1 cellular context compared by ENCODE assay signal in the genomic region with DNA sequence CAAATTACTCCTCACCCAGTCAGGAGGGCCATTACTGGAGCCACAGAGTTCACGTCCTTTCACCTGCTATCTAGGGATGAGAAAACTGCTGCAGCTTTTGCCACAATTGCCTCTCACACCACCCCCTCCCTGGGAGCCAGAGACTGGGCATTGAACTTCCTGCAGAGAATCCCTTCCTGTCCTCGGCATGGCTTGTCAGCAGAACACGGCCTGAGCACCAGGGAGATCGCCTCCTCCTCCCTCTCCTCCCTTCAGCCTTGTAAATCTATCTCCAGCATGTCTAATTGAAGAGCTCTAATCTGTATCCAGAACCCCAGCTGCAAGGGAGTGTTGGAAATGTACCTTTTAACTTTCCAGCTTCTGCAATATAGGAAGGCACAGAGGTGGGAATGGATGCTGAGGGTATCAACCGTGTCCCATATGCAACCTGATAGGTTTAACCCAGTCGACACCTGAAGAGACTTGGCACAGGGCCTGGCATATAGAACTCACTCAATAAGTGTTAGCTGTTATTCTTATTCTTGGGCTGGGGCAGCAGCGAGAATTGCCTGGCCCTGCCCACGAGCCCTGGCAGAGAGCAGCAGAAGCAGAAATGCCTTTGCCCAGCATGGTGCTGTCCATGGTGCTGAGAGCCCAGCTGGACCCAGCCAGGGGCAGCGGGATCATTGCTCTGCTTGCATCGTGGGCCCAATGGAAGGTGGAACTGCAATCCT.
TF ChIP-seq lines count a peak whose summit lies in the region.

No MANE protein-coding gene starts in this region.

TF ChIP-seq in WTC11, 78 proteins besides CTCF, POLR2A, EP300 and RAD21 (continued from another document and continues in another):
- TF ChIP-seq, protein P1, sequence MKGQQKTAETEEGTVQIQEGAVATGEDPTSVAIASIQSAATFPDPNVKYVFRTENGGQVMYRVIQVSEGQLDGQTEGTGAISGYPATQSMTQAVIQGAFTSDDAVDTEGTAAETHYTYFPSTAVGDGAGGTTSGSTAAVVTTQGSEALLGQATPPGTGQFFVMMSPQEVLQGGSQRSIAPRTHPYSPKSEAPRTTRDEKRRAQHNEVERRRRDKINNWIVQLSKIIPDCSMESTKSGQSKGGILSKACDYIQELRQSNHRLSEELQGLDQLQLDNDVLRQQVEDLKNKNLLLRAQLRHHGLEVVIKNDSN (CRISPR knock-in tag; IDR thresholded peaks at IDR 0.05) = peak; percentile 79; the same call in 1 of the 2 replicates
- TF ChIP-seq, protein P2, sequence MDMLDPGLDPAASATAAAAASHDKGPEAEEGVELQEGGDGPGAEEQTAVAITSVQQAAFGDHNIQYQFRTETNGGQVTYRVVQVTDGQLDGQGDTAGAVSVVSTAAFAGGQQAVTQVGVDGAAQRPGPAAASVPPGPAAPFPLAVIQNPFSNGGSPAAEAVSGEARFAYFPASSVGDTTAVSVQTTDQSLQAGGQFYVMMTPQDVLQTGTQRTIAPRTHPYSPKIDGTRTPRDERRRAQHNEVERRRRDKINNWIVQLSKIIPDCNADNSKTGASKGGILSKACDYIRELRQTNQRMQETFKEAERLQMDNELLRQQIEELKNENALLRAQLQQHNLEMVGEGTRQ (CRISPR knock-in tag; IDR thresholded peaks at IDR 0.05) = no peak; the same call in 1 of the 2 replicates
- TF ChIP-seq ATF1 (CRISPR knock-in tag; IDR thresholded peaks at IDR 0.05) (0 out of 2 replicates have a peak, but pooled peaks have one; percentile 60), IRF2 (CRISPR knock-in tag; IDR thresholded peaks at IDR 0.05; ENCODE audit: borderline replicate concordance, low read depth) (peak; percentile 90; the same call in 1 of the 2 replicates), PRRX2 (CRISPR knock-in tag; IDR thresholded peaks at IDR 0.05) (no peak), CREB1 (CRISPR knock-in tag; IDR thresholded peaks at IDR 0.05) (peak; percentile 91), NFYB (CRISPR knock-in tag; conservative IDR thresholded peaks at IDR 0.05; ENCODE audit: low read depth) (peak; percentile 37; the same call in 1 of the 2 replicates), ZNF121 (CRISPR knock-in tag; IDR thresholded peaks at IDR 0.05) (0 out of 2 replicates have a peak, but pooled peaks have one; percentile 24), GABPB1 (CRISPR knock-in tag; IDR thresholded peaks at IDR 0.05) (peak; percentile 60; the same call in 1 of the 2 replicates), NR1H2 (CRISPR knock-in tag; IDR thresholded peaks at IDR 0.05) (0 out of 2 replicates have a peak, but pooled peaks have one; percentile 38), SMAD3 (CRISPR knock-in tag; IDR thresholded peaks at IDR 0.05; ENCODE audit: borderline replicate concordance) (peak; percentile 98), FOXJ3 (CRISPR knock-in tag; IDR thresholded peaks at IDR 0.05; ENCODE audit: borderline replicate concordance) (no peak), TP53 (CRISPR knock-in tag; IDR thresholded peaks at IDR 0.05) (peak; percentile 74; the same call in 1 of the 2 replicates), MYBL2 (CRISPR knock-in tag; IDR thresholded peaks at IDR 0.05) (peak; percentile 92), FOXP1 (CRISPR knock-in tag; IDR thresholded peaks at IDR 0.05; ENCODE audit: borderline replicate concordance) (peak; percentile 99), EMX1 (CRISPR knock-in tag; IDR thresholded peaks at IDR 0.05) (no peak), SMAD4 (CRISPR knock-in tag; IDR thresholded peaks at IDR 0.05) (peak; percentile 93), CBFB (CRISPR knock-in tag; IDR thresholded peaks at IDR 0.05; ENCODE audit: low read depth) (0 out of 2 replicates have a peak, but pooled peaks have one; percentile 30), ZNF263 (CRISPR knock-in tag; IDR thresholded peaks at IDR 0.05; ENCODE audit: low read depth) (no peak), RELA (CRISPR knock-in tag; IDR thresholded peaks at IDR 0.05; ENCODE audit: borderline replicate concordance) (peak; percentile 88), ZNF423 (CRISPR knock-in tag; IDR thresholded peaks at IDR 0.05) (0 out of 2 replicates have a peak, but pooled peaks have one; percentile 9), FOXK1 (CRISPR knock-in tag; IDR thresholded peaks at IDR 0.05) (peak; percentile 94), TEAD1 (CRISPR knock-in tag; IDR thresholded peaks at IDR 0.05) (peak; percentile 98), ZNF232 (CRISPR knock-in tag; IDR thresholded peaks at IDR 0.05) (peak; percentile 98), NFATC4 (CRISPR knock-in tag; IDR thresholded peaks at IDR 0.05) (no peak)
- TF ChIP-seq, protein P3, sequence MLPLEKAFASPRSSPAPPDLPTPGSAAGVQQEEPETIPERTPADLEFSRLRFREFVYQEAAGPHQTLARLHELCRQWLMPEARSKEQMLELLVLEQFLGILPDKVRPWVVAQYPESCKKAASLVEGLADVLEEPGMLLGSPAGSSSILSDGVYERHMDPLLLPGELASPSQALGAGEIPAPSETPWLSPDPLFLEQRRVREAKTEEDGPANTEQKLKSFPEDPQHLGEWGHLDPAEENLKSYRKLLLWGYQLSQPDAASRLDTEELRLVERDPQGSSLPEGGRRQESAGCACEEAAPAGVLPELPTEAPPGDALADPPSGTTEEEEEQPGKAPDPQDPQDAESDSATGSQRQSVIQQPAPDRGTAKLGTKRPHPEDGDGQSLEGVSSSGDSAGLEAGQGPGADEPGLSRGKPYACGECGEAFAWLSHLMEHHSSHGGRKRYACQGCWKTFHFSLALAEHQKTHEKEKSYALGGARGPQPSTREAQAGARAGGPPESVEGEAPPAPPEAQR (CRISPR knock-in tag; IDR thresholded peaks at IDR 0.05) = no peak
- TF ChIP-seq, protein P4, sequence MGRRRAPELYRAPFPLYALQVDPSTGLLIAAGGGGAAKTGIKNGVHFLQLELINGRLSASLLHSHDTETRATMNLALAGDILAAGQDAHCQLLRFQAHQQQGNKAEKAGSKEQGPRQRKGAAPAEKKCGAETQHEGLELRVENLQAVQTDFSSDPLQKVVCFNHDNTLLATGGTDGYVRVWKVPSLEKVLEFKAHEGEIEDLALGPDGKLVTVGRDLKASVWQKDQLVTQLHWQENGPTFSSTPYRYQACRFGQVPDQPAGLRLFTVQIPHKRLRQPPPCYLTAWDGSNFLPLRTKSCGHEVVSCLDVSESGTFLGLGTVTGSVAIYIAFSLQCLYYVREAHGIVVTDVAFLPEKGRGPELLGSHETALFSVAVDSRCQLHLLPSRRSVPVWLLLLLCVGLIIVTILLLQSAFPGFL (CRISPR knock-in tag; IDR thresholded peaks at IDR 0.05; ENCODE audit: borderline replicate concordance) = peak; percentile 86; the same call in 1 of the 2 replicates
- TF ChIP-seq, protein P5, sequence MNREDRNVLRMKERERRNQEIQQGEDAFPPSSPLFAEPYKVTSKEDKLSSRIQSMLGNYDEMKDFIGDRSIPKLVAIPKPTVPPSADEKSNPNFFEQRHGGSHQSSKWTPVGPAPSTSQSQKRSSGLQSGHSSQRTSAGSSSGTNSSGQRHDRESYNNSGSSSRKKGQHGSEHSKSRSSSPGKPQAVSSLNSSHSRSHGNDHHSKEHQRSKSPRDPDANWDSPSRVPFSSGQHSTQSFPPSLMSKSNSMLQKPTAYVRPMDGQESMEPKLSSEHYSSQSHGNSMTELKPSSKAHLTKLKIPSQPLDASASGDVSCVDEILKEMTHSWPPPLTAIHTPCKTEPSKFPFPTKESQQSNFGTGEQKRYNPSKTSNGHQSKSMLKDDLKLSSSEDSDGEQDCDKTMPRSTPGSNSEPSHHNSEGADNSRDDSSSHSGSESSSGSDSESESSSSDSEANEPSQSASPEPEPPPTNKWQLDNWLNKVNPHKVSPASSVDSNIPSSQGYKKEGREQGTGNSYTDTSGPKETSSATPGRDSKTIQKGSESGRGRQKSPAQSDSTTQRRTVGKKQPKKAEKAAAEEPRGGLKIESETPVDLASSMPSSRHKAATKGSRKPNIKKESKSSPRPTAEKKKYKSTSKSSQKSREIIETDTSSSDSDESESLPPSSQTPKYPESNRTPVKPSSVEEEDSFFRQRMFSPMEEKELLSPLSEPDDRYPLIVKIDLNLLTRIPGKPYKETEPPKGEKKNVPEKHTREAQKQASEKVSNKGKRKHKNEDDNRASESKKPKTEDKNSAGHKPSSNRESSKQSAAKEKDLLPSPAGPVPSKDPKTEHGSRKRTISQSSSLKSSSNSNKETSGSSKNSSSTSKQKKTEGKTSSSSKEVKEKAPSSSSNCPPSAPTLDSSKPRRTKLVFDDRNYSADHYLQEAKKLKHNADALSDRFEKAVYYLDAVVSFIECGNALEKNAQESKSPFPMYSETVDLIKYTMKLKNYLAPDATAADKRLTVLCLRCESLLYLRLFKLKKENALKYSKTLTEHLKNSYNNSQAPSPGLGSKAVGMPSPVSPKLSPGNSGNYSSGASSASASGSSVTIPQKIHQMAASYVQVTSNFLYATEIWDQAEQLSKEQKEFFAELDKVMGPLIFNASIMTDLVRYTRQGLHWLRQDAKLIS (CRISPR knock-in tag; IDR thresholded peaks at IDR 0.05; ENCODE audit: borderline replicate concordance) = no peak
- TF ChIP-seq, protein P6, sequence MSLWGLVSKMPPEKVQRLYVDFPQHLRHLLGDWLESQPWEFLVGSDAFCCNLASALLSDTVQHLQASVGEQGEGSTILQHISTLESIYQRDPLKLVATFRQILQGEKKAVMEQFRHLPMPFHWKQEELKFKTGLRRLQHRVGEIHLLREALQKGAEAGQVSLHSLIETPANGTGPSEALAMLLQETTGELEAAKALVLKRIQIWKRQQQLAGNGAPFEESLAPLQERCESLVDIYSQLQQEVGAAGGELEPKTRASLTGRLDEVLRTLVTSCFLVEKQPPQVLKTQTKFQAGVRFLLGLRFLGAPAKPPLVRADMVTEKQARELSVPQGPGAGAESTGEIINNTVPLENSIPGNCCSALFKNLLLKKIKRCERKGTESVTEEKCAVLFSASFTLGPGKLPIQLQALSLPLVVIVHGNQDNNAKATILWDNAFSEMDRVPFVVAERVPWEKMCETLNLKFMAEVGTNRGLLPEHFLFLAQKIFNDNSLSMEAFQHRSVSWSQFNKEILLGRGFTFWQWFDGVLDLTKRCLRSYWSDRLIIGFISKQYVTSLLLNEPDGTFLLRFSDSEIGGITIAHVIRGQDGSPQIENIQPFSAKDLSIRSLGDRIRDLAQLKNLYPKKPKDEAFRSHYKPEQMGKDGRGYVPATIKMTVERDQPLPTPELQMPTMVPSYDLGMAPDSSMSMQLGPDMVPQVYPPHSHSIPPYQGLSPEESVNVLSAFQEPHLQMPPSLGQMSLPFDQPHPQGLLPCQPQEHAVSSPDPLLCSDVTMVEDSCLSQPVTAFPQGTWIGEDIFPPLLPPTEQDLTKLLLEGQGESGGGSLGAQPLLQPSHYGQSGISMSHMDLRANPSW (CRISPR knock-in tag; conservative IDR thresholded peaks at IDR 0.05; ENCODE audit: low read depth) = no peak
- TF ChIP-seq, protein P7, sequence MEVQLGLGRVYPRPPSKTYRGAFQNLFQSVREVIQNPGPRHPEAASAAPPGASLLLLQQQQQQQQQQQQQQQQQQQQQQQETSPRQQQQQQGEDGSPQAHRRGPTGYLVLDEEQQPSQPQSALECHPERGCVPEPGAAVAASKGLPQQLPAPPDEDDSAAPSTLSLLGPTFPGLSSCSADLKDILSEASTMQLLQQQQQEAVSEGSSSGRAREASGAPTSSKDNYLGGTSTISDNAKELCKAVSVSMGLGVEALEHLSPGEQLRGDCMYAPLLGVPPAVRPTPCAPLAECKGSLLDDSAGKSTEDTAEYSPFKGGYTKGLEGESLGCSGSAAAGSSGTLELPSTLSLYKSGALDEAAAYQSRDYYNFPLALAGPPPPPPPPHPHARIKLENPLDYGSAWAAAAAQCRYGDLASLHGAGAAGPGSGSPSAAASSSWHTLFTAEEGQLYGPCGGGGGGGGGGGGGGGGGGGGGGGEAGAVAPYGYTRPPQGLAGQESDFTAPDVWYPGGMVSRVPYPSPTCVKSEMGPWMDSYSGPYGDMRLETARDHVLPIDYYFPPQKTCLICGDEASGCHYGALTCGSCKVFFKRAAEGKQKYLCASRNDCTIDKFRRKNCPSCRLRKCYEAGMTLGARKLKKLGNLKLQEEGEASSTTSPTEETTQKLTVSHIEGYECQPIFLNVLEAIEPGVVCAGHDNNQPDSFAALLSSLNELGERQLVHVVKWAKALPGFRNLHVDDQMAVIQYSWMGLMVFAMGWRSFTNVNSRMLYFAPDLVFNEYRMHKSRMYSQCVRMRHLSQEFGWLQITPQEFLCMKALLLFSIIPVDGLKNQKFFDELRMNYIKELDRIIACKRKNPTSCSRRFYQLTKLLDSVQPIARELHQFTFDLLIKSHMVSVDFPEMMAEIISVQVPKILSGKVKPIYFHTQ (CRISPR knock-in tag; IDR thresholded peaks at IDR 0.05) = no peak
- TF ChIP-seq, protein P8, sequence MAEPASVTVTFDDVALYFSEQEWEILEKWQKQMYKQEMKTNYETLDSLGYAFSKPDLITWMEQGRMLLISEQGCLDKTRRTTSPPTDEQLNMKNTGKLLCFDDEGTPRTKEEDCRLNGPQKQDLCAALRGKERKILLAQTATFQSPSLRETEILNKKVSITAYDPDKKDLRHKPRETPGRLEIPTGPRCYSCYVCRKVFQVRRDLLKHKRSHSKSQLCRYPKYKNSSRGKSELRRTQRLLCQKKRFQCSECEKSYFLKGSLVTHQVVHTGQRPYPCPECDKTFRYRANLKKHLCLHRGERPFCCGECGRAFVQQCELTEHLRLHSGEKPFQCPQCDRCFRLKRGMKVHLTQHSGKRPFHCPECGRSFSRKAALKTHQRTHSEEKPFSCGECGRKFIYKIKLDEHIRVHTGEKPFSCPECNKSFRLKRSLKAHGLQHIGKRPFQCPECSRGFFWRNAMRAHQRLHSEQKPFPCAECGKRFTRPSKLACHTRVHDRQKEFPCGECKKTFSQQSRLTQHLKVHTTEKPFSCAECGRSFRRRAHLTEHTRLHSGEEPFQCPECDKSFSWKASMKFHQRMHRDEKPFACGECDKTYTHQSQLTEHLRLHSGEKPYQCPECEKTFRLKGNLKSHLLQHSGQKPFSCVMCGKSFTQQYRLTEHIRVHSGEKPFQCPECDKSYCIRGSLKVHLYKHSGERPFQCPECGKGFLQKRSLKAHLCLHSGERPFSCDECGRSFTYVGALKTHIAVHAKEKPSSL (CRISPR knock-in tag; conservative IDR thresholded peaks at IDR 0.05) = no peak
- TF ChIP-seq, protein P9, sequence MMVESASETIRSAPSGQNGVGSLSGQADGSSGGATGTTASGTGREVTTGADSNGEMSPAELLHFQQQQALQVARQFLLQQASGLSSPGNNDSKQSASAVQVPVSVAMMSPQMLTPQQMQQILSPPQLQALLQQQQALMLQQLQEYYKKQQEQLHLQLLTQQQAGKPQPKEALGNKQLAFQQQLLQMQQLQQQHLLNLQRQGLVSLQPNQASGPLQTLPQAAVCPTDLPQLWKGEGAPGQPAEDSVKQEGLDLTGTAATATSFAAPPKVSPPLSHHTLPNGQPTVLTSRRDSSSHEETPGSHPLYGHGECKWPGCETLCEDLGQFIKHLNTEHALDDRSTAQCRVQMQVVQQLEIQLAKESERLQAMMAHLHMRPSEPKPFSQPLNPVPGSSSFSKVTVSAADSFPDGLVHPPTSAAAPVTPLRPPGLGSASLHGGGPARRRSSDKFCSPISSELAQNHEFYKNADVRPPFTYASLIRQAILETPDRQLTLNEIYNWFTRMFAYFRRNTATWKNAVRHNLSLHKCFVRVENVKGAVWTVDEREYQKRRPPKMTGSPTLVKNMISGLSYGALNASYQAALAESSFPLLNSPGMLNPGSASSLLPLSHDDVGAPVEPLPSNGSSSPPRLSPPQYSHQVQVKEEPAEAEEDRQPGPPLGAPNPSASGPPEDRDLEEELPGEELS (CRISPR knock-in tag; IDR thresholded peaks at IDR 0.05) = peak; percentile 96
- TF ChIP-seq, protein P10, sequence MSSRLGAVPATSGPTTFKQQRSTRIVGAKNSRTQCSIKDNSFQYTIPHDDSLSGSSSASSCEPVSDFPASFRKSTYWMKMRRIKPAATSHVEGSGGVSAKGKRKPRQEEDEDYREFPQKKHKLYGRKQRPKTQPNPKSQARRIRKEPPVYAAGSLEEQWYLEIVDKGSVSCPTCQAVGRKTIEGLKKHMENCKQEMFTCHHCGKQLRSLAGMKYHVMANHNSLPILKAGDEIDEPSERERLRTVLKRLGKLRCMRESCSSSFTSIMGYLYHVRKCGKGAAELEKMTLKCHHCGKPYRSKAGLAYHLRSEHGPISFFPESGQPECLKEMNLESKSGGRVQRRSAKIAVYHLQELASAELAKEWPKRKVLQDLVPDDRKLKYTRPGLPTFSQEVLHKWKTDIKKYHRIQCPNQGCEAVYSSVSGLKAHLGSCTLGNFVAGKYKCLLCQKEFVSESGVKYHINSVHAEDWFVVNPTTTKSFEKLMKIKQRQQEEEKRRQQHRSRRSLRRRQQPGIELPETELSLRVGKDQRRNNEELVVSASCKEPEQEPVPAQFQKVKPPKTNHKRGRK (CRISPR knock-in tag; IDR thresholded peaks at IDR 0.05; ENCODE audit: borderline replicate concordance) = no peak
